11 cellular contexts compared by ENCODE assay signal in the genomic region with DNA sequence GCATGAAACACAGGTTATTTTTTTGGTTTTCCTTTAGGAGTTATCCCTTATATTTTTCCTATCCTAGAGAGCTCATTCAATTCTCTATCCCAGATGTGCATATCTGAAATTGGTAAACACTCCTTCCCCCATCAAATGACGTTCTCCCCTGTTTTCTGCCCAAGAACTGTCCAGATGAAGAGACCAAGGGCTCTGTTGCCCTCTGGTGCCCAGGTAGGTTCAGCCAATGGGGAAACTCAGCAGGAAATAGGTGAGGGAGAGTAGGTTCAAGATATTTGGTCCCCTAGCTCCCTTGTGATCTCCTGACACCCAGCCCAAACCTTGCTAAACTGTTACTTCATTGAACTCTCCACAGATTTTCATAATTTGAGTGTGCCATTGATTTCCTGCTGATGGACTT. TPM values are rescaled to one million over a fixed set of nuclear protein-coding genes. Genes with fewer than 3 reads are reported as not detected.
A peak's percentile ranks its signal among the peaks of the same experiment; 100 is the strongest.
DNase-seq lines count a peak whose midpoint lies in the region; ATAC-seq, FAIRE-seq and TF ChIP-seq lines count a peak whose summit lies in the region.
"Had no signal": no experiment of that assay in that cellular context is flagged by ENCODE, and none has a peak within 500 bp of the region (broad histone marks: within the 10 kb centered on the region; RNA-seq: fewer than 3 reads in every experiment).

No MANE protein-coding gene starts in this region.

- TF ChIP-seq CTCF in GM12865 (IDR thresholded peaks at IDR 0.05; ENCODE audit: insufficient read depth, low read depth, low read length, missing control alignments) (peak; percentile 26), keratinocyte (optimal IDR thresholded peaks at IDR 0.05 in 1 of 3, IDR thresholded peaks at IDR 0.05 in 1 of 3, conservative IDR thresholded peaks at IDR 0.05 in 1 of 3; ENCODE audit: extremely low read depth in 1 of 3, insufficient read depth in 2 of 3, low read length in 3 of 3) (peak in 2 of 3 experiments; percentile 34 to 56), CD14-positive monocyte (IDR thresholded peaks at IDR 0.05) (no peak)

- H3K27ac Mint-ChIP-seq in CD14-positive monocyte: no peak overlapping the region
- H3K27ac Mint-ChIP-seq: CD4-positive, CD25-positive, alpha-beta regulatory T cell had no signal

- H3K9me1 ChIP-seq in keratinocyte (ENCODE audit: control insufficient read depth, extremely low read depth, insufficient read depth, low read length): no peaks in the 10 kb centered on the region

- H3K27me3 Mint-ChIP-seq in CD14-positive monocyte (ENCODE audit: low read depth in 3 of 3): peaks cover 0 to 8% (median 0%) of the 10 kb centered on the region in 3 donors
- H3K27me3 Mint-ChIP-seq: CD4-positive, CD25-positive, alpha-beta regulatory T cell had no signal

- TF ChIP-seq POLR2A in GM12892 (IDR thresholded peaks at IDR 0.05; ENCODE audit: low read depth, low read length): no peak

- H3K36me3 ChIP-seq in Karpas-422 (ENCODE audit: insufficient read depth, low read length): peaks cover 6% of the 10 kb centered on the region; the same call in 1 of the 2 replicates
- H3K36me3 ChIP-seq in keratinocyte (ENCODE audit: control insufficient read depth in 2 of 2, extremely low read depth in 1 of 2, insufficient read depth in 2 of 2, low read length in 2 of 2): no peaks in the 10 kb centered on the region

- dilution Hi-C loops in keratinocyte (cut with MboI; ENCODE audit: extremely low pct_ligation_motif_present, low sequenced_read_pairs): no loop called here

- ATAC-seq in GM21529 (IDR thresholded peaks at IDR 0.05; ENCODE audit: unreplicated experiment): peak; percentile 32

- no peak overlapping the region for H3K9ac ChIP-seq in Karpas-422 (ENCODE audit: low read length)
- H3K9ac ChIP-seq in keratinocyte (ENCODE audit: control insufficient read depth, extremely low read depth, insufficient read depth, low read length): no peak overlapping the region

- H3K27ac ChIP-seq in Karpas-422 (ENCODE audit: low read length) (no peak overlapping the region), keratinocyte (ENCODE audit: control insufficient read depth, insufficient read depth, low read length) (no peak overlapping the region)

- peak overlapping the region; percentile 8 for H3K4me2 ChIP-seq in Karpas-422 (ENCODE audit: low read depth, low read length, poor library complexity, severe bottlenecking)
- H3K4me2 ChIP-seq in keratinocyte (ENCODE audit: control insufficient read depth, extremely low read depth, insufficient read depth, low read depth, low read length): no peak overlapping the region

- DNase-seq in GM12865 (ENCODE audit: low read depth): peak; percentile 27
- DNase-seq in Karpas-422: peak; percentile 68
- DNase-seq in keratinocyte (ENCODE audit: low read depth, low spot score): no peak
- DNase-seq in CD14-positive monocyte (ENCODE audit: low spot score): no peak
- DNase-seq in NCI-H1048 (lab: John Stamatoyannopoulos, UW): no peak
- DNase-seq in GM12892 (ENCODE audit: insufficient read length): no peak
- no peak for DNase-seq in central memory CD4-positive, alpha-beta T cell
- DNase-seq: activated gamma-delta T cell treated with Interleukin-2 at 50 U/mL for 16 hours; CD4-positive, CD25-positive, alpha-beta regulatory T cell; dermis blood vessel endothelial cell had no signal

- no peaks in the 10 kb centered on the region for H3K9me3 ChIP-seq in Karpas-422 (ENCODE audit: low read length)
- no peaks in the 10 kb centered on the region for H3K9me3 ChIP-seq in keratinocyte (ENCODE audit: control insufficient read depth, low read depth, low read length)

- H3K79me2 ChIP-seq in Karpas-422 (ENCODE audit: low read length): no peaks in the 10 kb centered on the region
- no peaks in the 10 kb centered on the region for H3K79me2 ChIP-seq in keratinocyte (ENCODE audit: control insufficient read depth, insufficient read depth, low read length)

- H3K36me3 Mint-ChIP-seq in CD14-positive monocyte: no peaks in the 10 kb centered on the region
- H3K36me3 Mint-ChIP-seq: CD4-positive, CD25-positive, alpha-beta regulatory T cell had no signal

- H3K27me3 ChIP-seq in Karpas-422 (ENCODE audit: low read length) (no peaks in the 10 kb centered on the region), keratinocyte (ENCODE audit: control insufficient read depth, extremely low read depth, insufficient read depth, low read length) (no peaks in the 10 kb centered on the region)

- H3K4me1 ChIP-seq in Karpas-422 (ENCODE audit: low read length) (peaks cover 46% of the 10 kb centered on the region), keratinocyte (ENCODE audit: control insufficient read depth, extremely low read depth, insufficient read depth, low read length) (peaks cover 13% of the 10 kb centered on the region)

- no peaks in the 10 kb centered on the region for H3K9me2 ChIP-seq in Karpas-422 (replicated peaks; ENCODE audit: insufficient read depth, low read length)

- H3K4me3 ChIP-seq in GM12865 (ENCODE audit: low read depth, low read length): no peak overlapping the region
- H3K4me3 ChIP-seq in Karpas-422 (ENCODE audit: low read length): no peak overlapping the region
- no peak overlapping the region for H3K4me3 ChIP-seq in keratinocyte (ENCODE audit: control insufficient read depth in 2 of 3, extremely low read depth in 1 of 3, insufficient read depth in 2 of 3, low read depth in 1 of 3, low read length in 3 of 3)

- H3K4me3 Mint-ChIP-seq in CD14-positive monocyte: no peak overlapping the region
- H3K4me3 Mint-ChIP-seq: CD4-positive, CD25-positive, alpha-beta regulatory T cell had no signal

- H3K4me1 Mint-ChIP-seq in CD14-positive monocyte: peaks cover 5% of the 10 kb centered on the region
- H3K4me1 Mint-ChIP-seq: CD4-positive, CD25-positive, alpha-beta regulatory T cell had no signal

- no peak for FAIRE-seq in keratinocyte (lab: Jason Lieb, UNC)
- FAIRE-seq in GM12892 (lab: Jason Lieb, UNC): no peak

- H4K20me1 ChIP-seq in Karpas-422 (ENCODE audit: insufficient read depth, low read depth, low read length) (no peaks in the 10 kb centered on the region), keratinocyte (ENCODE audit: control insufficient read depth, extremely low read depth, insufficient read depth, low read length) (no peaks in the 10 kb centered on the region)

- intact Hi-C loops in CD14-positive monocyte (cut with micrococcal nuclease): no loop called here

- no peaks in the 10 kb centered on the region for H3K9me3 Mint-ChIP-seq in CD14-positive monocyte

- H2AFZ ChIP-seq in Karpas-422 (ENCODE audit: low read length): peak overlapping the region; percentile 47; the same call in 1 of the 2 replicates
- H2AFZ ChIP-seq in keratinocyte (ENCODE audit: control insufficient read depth, low read length): no peak overlapping the region

RNA-seq across cellular contexts. Expression of a gene that starts 14.1 kb away (rescaled TPM):
- total RNA-seq in Karpas-422 (2014; rRNA removed; shearing (Covaris generic); ENCODE audit: low replicate concordance): 83.4 and 108 TPM in 2 replicates
- polyA plus RNA-seq in keratinocyte (41.6 to 54.7 TPM (median 43.7 TPM) in 3 replicates), CD14-positive monocyte (10 to 100 TPM; 17.7 to 22.3 TPM)
- 24.0 TPM for polyA plus RNA-seq in keratinocyte (2011; ENCODE audit: low read depth)
- 30.4 and 32.9 TPM in 2 replicates for polyA plus RNA-seq in keratinocyte (2011; cell fraction: cytosol; rRNA removed)
- polyA plus RNA-seq in keratinocyte (2011; cell fraction: nucleus; rRNA removed): 48.2 and 56.9 TPM in 2 replicates
- polyA plus RNA-seq in keratinocyte (2012; ENCODE audit: low replicate concordance): 27.2 and 40.3 TPM in 2 replicates
- polyA minus RNA-seq in keratinocyte: 19.7 to 32.4 TPM (median 20.8 TPM) in 3 replicates
- 24.6 TPM for polyA minus RNA-seq in keratinocyte (2011; cell fraction: cytosol; rRNA and poly(A)+ RNA removed)
- 12.5 and 15.1 TPM in 2 replicates for polyA minus RNA-seq in keratinocyte (2011; cell fraction: nucleus; rRNA and poly(A)+ RNA removed)
- polyA plus RNA-seq in GM12892 (2012; ENCODE audit: missing spikeins): 19.4 TPM

Comparison
In these comparisons a context has a peak if more than half of its experiments do, and no peak if none do; other contexts are left out.
1. DNase-seq: peak in GM12865 (single experiment) and Karpas-422 (single experiment); none in keratinocyte (single experiment), CD14-positive monocyte (single experiment), NCI-H1048 (single experiment), GM12892 (single experiment) and central memory CD4-positive, alpha-beta T cell (single experiment).